Comparison of ENCODE assay signal across 13 cellular contexts in the genomic region with DNA sequence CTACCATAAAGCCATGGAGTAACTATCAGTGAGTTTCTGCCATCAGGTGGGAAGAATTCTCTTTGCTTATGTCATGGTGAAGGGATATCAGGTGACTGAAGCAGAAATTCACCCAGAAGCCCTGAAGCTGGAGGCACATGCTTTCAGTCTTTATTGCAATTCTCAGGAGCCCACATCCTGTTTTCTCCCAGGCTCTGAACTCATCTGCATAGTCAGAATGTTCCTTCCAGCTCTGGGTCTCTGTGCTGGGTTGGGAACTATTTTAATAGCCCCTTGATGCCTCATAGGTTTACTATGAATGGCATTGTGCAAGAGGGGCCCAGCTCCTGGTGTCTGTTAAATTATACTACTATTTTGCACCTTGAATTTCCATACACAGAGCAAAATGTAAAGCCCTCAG.
DNase-seq lines count a peak whose midpoint lies in the region; ATAC-seq and TF ChIP-seq lines count a peak whose summit lies in the region.
"Had no signal": no experiment of that assay in that cellular context is flagged by ENCODE, and none has a peak within 500 bp of the region (broad histone marks: within the 10 kb centered on the region; RNA-seq: fewer than 3 reads in every experiment).

No MANE protein-coding gene starts in this region.

- no peak overlapping the region for H3K4me3 Mint-ChIP-seq in MCF 10A (ENCODE audit: unreplicated experiment)

- no peak overlapping the region for H3K23ac ChIP-seq in IMR-90 (ENCODE audit: low read depth, low read length)

- no peak for TF ChIP-seq POLR2A in IMR-90 (IDR thresholded peaks at IDR 0.05; ENCODE audit: low read depth, low read length)

- H3K9me1 ChIP-seq in IMR-90 (ENCODE audit: insufficient read depth, low read length) = no peaks in the 10 kb centered on the region; the same call in 1 of the 2 replicates

- no peaks in the 10 kb centered on the region for H3K9me3 ChIP-seq in IMR-90 (ENCODE audit: control insufficient read depth, insufficient read depth, low read length)
- no peaks in the 10 kb centered on the region for H3K9me3 ChIP-seq in mesodermal cell (ENCODE audit: control insufficient read depth, low read length)

- H3K36me3 Mint-ChIP-seq in MCF 10A (ENCODE audit: insufficient read depth, unreplicated experiment) = no peaks in the 10 kb centered on the region
- H3K36me3 Mint-ChIP-seq: natural killer cell had no signal

- no peaks in the 10 kb centered on the region for H3K79me1 ChIP-seq in IMR-90 (ENCODE audit: low read depth in 1 of 2, low read length in 2 of 2)

- TF ChIP-seq CTCF in IMR-90 (conservative IDR thresholded peaks at IDR 0.05; ENCODE audit: low read depth, low read length) (no peak), MCF 10A (IDR thresholded peaks at IDR 0.05; ENCODE audit: unreplicated experiment) (no peak)

- no peak overlapping the region for H2BK5ac ChIP-seq in IMR-90 (ENCODE audit: low read depth, low read length, poor library complexity, severe bottlenecking)

- H4K91ac ChIP-seq in IMR-90 (ENCODE audit: insufficient read depth, low read depth, low read length) = no peak overlapping the region

- no peak overlapping the region for H3K9ac ChIP-seq in IMR-90 (ENCODE audit: low read depth, low read length)

- DNase-seq in ELF-1 (ENCODE audit: low read depth, low spot score) (peak; percentile 54), IMR-90 (peak; percentile 85), MCF 10A (ENCODE audit: unreplicated experiment) (peak; percentile 69), germinal center (ENCODE audit: low spot score) (no peak), sciatic nerve (ENCODE audit: low spot score) (no peak)
- DNase-seq: activated T-cell treated with anti-CD3 and anti-CD28 coated beads for 4 hours; KBM-7; natural killer cell; NCI-H446 treated with DMSO at 0.1 percent for 48 hours; stimulated activated CD4-positive, alpha-beta T cell treated with anti-CD3 and anti-CD28 coated beads, Interleukin-4, amount 100 ng/mL, for 1 hour had no signal

- H2BK120ac ChIP-seq in IMR-90 (ENCODE audit: low read depth, low read length) = peak overlapping the region; percentile 39; the same call in 1 of the 2 replicates

- H3K9me3 Mint-ChIP-seq in MCF 10A (ENCODE audit: unreplicated experiment) = peaks cover 15% of the 10 kb centered on the region

- no TSS peak for BruUV-seq in IMR-90 (replicated peaks; lab: Mats Ljungman, UMichigan)
- no TSS peak for BruUV-seq in MCF 10A (replicated peaks; lab: Mats Ljungman, UMichigan)

- peak overlapping the region; percentile 63 for H3K27ac Mint-ChIP-seq in MCF 10A (ENCODE audit: low read depth, unreplicated experiment)

- H2BK20ac ChIP-seq in IMR-90 (ENCODE audit: low read depth, low read length) = no peak overlapping the region

- H3K18ac ChIP-seq in IMR-90 (ENCODE audit: low read depth, low read length) = no peak overlapping the region

- H3K14ac ChIP-seq in IMR-90 (replicated peaks; ENCODE audit: low read depth, low read length) = no peak overlapping the region

- H3K36me3 ChIP-seq in IMR-90 (ENCODE audit: control insufficient read depth, insufficient read depth, low read length) = no peaks in the 10 kb centered on the region
- no peaks in the 10 kb centered on the region for H3K36me3 ChIP-seq in mesodermal cell (ENCODE audit: control insufficient read depth, insufficient read depth, low read length)

- H3K4me2 ChIP-seq in IMR-90 (ENCODE audit: low read depth, low read length) = peak overlapping the region; percentile 28; the same call in 1 of the 2 replicates

- no peak overlapping the region for H4K5ac ChIP-seq in IMR-90 (ENCODE audit: low read depth, low read length)

- H3K56ac ChIP-seq in IMR-90 (ENCODE audit: extremely low read depth, insufficient read depth, low read length) = no peak overlapping the region

- no peak overlapping the region for H2AFZ ChIP-seq in IMR-90 (replicated peaks; ENCODE audit: low read length, poor library complexity)

- no peak overlapping the region for H3K4me3 ChIP-seq in IMR-90 (ENCODE audit: insufficient read depth, low read depth, low read length)
- no peak overlapping the region for H3K4me3 ChIP-seq in mesodermal cell (ENCODE audit: extremely low read depth, insufficient read depth, low read length, poor library complexity, severe bottlenecking)

- ATAC-seq in IMR-90 (ENCODE audit: low read depth) (peak; percentile 75), sciatic nerve (no peak), GM19351 (IDR thresholded peaks at IDR 0.05; ENCODE audit: unreplicated experiment) (no peak), GM21423 (IDR thresholded peaks at IDR 0.05; ENCODE audit: unreplicated experiment) (no peak)

- CTCF ChIA-PET in IMR-90 (lab: Yijun Ruan, JAX) = no interaction called here
- CTCF ChIA-PET in MCF 10A (lab: Yijun Ruan, JAX) = no interaction called here

- H2AK5ac ChIP-seq in IMR-90 (ENCODE audit: low read depth, low read length) = no peak overlapping the region

- no peaks in the 10 kb centered on the region for H3K27me3 Mint-ChIP-seq in MCF 10A (ENCODE audit: insufficient read depth, unreplicated experiment)

- no peak for TF ChIP-seq RAD21 in IMR-90 (IDR thresholded peaks at IDR 0.05; ENCODE audit: low read length)

- intact Hi-C loops in IMR-90 (cut with micrococcal nuclease) (no loop called here), MCF 10A (cut with micrococcal nuclease) (no loop called here), sciatic nerve (cut with DNase I) (no loop called here)

- no peaks in the 10 kb centered on the region for H4K20me1 ChIP-seq in IMR-90 (ENCODE audit: insufficient read depth, low read length)

- POLR2A ChIA-PET in IMR-90 (lab: Charles Lee; ENCODE audit: unreplicated experiment) (no interaction called here), MCF 10A (lab: Yijun Ruan, JAX) (no interaction called here)

- dilution Hi-C loops in IMR-90 (cut with HindIII; ENCODE audit: low sequenced_read_pairs, unreplicated experiment) = no loop called here

- H2AK9ac ChIP-seq in IMR-90 (replicated peaks; ENCODE audit: low read depth, low read length, poor library complexity) = no peak overlapping the region

- H3K27me3 ChIP-seq in IMR-90 (ENCODE audit: control insufficient read depth, insufficient read depth, low read length) = no peaks in the 10 kb centered on the region

- H3K4me1 Mint-ChIP-seq in MCF 10A (ENCODE audit: insufficient read depth, unreplicated experiment) = peaks cover 43% of the 10 kb centered on the region

- H2BK15ac ChIP-seq in IMR-90 (ENCODE audit: low read depth, low read length) = no peak overlapping the region

- H3K4ac ChIP-seq in IMR-90 (ENCODE audit: low read depth, low read length) = no peak overlapping the region

- H3K4me1 ChIP-seq in IMR-90 (ENCODE audit: control insufficient read depth, insufficient read depth, low read length) (no peaks in the 10 kb centered on the region; the same call in 1 of the 2 replicates), mesodermal cell (ENCODE audit: control insufficient read depth, insufficient read depth, low read length, poor library complexity, severe bottlenecking) (peaks cover 17% of the 10 kb centered on the region)

- H3K27ac ChIP-seq in IMR-90 (ENCODE audit: insufficient read depth, low read length) (no peak overlapping the region), mesodermal cell (ENCODE audit: low read depth, low read length, severe bottlenecking) (peak overlapping the region; percentile 63)

- in situ Hi-C loops in IMR-90 (cut with MboI; ENCODE audit: low sequenced_read_pairs) = no loop called here

- 0 out of 4 replicates have a peak overlapping the region, but pooled peaks of 1 of the 2 experiments have one; percentile 26 for H4K8ac ChIP-seq in IMR-90 (ENCODE audit: low read depth in 2 of 2, low read length in 2 of 2)

TF ChIP-seq in IMR-90, 13 proteins besides CTCF, POLR2A, EP300 and RAD21:
- TF ChIP-seq NFE2L2 (IDR thresholded peaks at IDR 0.05; ENCODE audit: low read depth, low read length) (no peak), CEBPB (IDR thresholded peaks at IDR 0.05; ENCODE audit: low read depth, low read length) (peak; percentile 69)
- TF ChIP-seq, protein P1, sequence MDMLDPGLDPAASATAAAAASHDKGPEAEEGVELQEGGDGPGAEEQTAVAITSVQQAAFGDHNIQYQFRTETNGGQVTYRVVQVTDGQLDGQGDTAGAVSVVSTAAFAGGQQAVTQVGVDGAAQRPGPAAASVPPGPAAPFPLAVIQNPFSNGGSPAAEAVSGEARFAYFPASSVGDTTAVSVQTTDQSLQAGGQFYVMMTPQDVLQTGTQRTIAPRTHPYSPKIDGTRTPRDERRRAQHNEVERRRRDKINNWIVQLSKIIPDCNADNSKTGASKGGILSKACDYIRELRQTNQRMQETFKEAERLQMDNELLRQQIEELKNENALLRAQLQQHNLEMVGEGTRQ (IDR thresholded peaks at IDR 0.05; ENCODE audit: low read depth, low read length) = peak; percentile 23; the same call in 1 of the 2 replicates

Comparison
In these comparisons a context has a peak if more than half of its experiments do, and no peak if none do; other contexts are left out.
1. DNase-seq: peak in ELF-1 (single experiment), IMR-90 (single experiment) and MCF 10A (single experiment); none in germinal center (single experiment) and sciatic nerve (single experiment).